ENCODE assay signal across 28 cellular contexts in the genomic region with DNA sequence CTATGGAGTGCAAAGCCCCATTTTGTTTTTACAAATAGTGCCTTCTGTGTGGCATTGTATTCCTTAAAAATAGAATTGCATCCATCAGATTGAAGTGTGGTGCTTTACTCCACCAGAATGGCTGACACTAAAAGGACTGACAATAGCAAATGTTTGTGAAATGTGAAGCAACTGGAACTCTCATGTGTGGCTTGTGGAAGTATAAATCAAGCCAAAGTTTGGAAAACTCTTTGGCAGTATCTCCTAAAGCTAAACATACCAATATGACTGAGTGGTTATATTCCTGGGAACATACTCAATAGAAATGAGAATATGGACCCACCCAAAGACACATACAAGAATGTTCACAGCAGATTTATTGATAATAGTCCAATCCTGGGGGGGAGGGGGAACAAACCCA.
"Had no signal": no experiment of that assay in that cellular context is flagged by ENCODE, and none has a peak within 500 bp of the region (broad histone marks: within the 10 kb centered on the region; RNA-seq: fewer than 3 reads in every experiment).

No MANE protein-coding gene starts in this region.

- H3K4me3 ChIP-seq: adrenal gland, colonic mucosa, dorsolateral prefrontal cortex, hepatocyte, spleen, testis, vagina had no signal

- H3K4me1 ChIP-seq: colonic mucosa, testis, vagina had no signal

- H3K4me1 Mint-ChIP-seq: immature natural killer cell had no signal

- H3K36me3 Mint-ChIP-seq: activated naive CD8-positive, alpha-beta T cell; immature natural killer cell had no signal

- H3K36me3 ChIP-seq: adrenal gland, ascending aorta, colonic mucosa, spleen, vagina had no signal

- H3K9me3 ChIP-seq: adrenal gland, ascending aorta, colonic mucosa, spleen, testis, vagina had no signal

- H3K27me3 Mint-ChIP-seq: type B pancreatic cell had no signal

- H3K27ac Mint-ChIP-seq: activated naive CD8-positive, alpha-beta T cell; activated T-cell treated with anti-CD3 and anti-CD28 coated beads, Interleukin-2, amount 50 U/mL, for 24 hours; activated T-helper 2 cell treated with anti-CD3 and anti-CD28 coated beads, Interferon-gamma antibody, Interleukin-2, Interleukin-4, amounts not matched to agents 10 μg/mL and 5 μg/mL and 100 μg/mL, durations not matched to agents 14 hours and 24 hours and 36 hours; effector memory CD8-positive, alpha-beta T cell; immature natural killer cell; type B pancreatic cell had no signal

- H3K4me3 Mint-ChIP-seq: activated naive CD8-positive, alpha-beta T cell; activated T-cell treated with anti-CD3 and anti-CD28 coated beads, Interleukin-2, amount 50 U/mL, for 24 hours; effector memory CD8-positive, alpha-beta T cell; immature natural killer cell; type B pancreatic cell had no signal

- H2AFZ ChIP-seq: hepatocyte had no signal

- ATAC-seq: effector memory CD8-positive, alpha-beta T cell; esophagus mucosa; left ventricle myocardium superior; sciatic nerve had no signal

- H3K27ac ChIP-seq: adrenal gland, colonic mucosa, dorsolateral prefrontal cortex, hepatocyte, spleen, testis, vagina had no signal

- H3K9me3 Mint-ChIP-seq: activated T-cell treated with anti-CD3 and anti-CD28 coated beads, Interleukin-2, amount 50 U/mL, for 24 hours; activated T-helper 2 cell treated with anti-CD3 and anti-CD28 coated beads, Interferon-gamma antibody, Interleukin-2, Interleukin-4, amounts not matched to agents 10 μg/mL and 5 μg/mL and 100 μg/mL, durations not matched to agents 14 hours and 24 hours and 36 hours; effector memory CD8-positive, alpha-beta T cell; immature natural killer cell had no signal

- DNase-seq: activated CD4-positive, alpha-beta T cell treated with anti-CD3 and anti-CD28 coated beads, Interleukin-2, amount 50 U/mL, for 4 hours; activated CD8-positive, alpha-beta memory T cell treated with anti-CD3 and anti-CD28 coated beads for 24 hours; activated CD8-positive, alpha-beta memory T cell treated with anti-CD3 and anti-CD28 coated beads, Interleukin-2, amount 50 U/mL, for 4 hours; activated naive CD4-positive, alpha-beta T cell; activated T-cell treated with anti-CD3 and anti-CD28 coated beads, Interleukin-2, amount 50 U/mL, for 24 hours; adrenal gland; colonic mucosa; dorsolateral prefrontal cortex; effector memory CD8-positive, alpha-beta T cell; foreskin fibroblast; immature natural killer cell; left ventricle myocardium superior; mammary epithelial cell; midbrain; occipital lobe; spleen; stimulated activated CD4-positive, alpha-beta T cell treated with anti-CD3 and anti-CD28 coated beads, Interleukin-4, amount 100 ng/mL, for 1 hour; stimulated activated naive CD4-positive, alpha-beta T cell; T-helper 9 cell; testis had no signal

- H3K4me2 ChIP-seq: hepatocyte had no signal

- H3K27me3 ChIP-seq: adrenal gland, ascending aorta, colonic mucosa, dorsolateral prefrontal cortex, hepatocyte, testis, vagina had no signal
